ENCODE assay signal across 22 cellular contexts in genomic region chr17:56488800-56489199, GRCh38.
A peak's percentile ranks its signal among the peaks of the same experiment; 100 is the strongest.
DNase-seq lines count a peak whose midpoint lies in the region; ATAC-seq, FAIRE-seq and TF ChIP-seq lines count a peak whose summit lies in the region.
"Had no signal": no experiment of that assay in that cellular context is flagged by ENCODE, and none has a peak within 500 bp of the region (broad histone marks: within the 10 kb centered on the region; RNA-seq: fewer than 3 reads in every experiment).

No MANE protein-coding gene starts in this region.

- H3K27ac ChIP-seq in VCaP, result peak overlapping the region; percentile 64
- H3K27ac ChIP-seq in small intestine (ENCODE audit: low read depth in 1 of 2, low read length in 1 of 2), result no peak overlapping the region
- H3K27ac ChIP-seq: 22Rv1; A549; BLaER1 treated with 17β-estradiol and CSF1 and Interleukin-3, amounts not matched to agents 10 nM and 100 nM had no signal

- H3K36me3 Mint-ChIP-seq in MCF 10A (ENCODE audit: insufficient read depth, unreplicated experiment), result no peaks in the 10 kb centered on the region
- H3K36me3 Mint-ChIP-seq: CD8-positive, alpha-beta T cell had no signal

- no peaks in the 10 kb centered on the region for H3K36me3 ChIP-seq in small intestine (ENCODE audit: control insufficient read depth in 2 of 2, insufficient read depth in 2 of 2, low read length in 2 of 2)
- H3K36me3 ChIP-seq: BLaER1 treated with 17β-estradiol and CSF1 and Interleukin-3, amounts not matched to agents 10 nM and 100 nM had no signal

- ATAC-seq in left colon (peak; percentile 72), left ventricle myocardium superior (no peak)
- ATAC-seq: A549; CD8-positive, alpha-beta T cell; GM12878 had no signal

- no TSS peak for BruUV-seq in MCF 10A (replicated peaks; lab: Mats Ljungman, UMichigan)

- intact Hi-C loops in left colon (cut with DNase I, micrococcal nuclease), result no loop called here
- intact Hi-C loops in left ventricle myocardium superior (cut with micrococcal nuclease), result no loop called here
- intact Hi-C loops in MCF 10A (cut with micrococcal nuclease), result no loop called here

- no peak overlapping the region for H3K4me3 ChIP-seq in small intestine (ENCODE audit: low read depth in 1 of 2, low read length in 2 of 2)
- H3K4me3 ChIP-seq: A549; BLaER1 treated with 17β-estradiol and CSF1 and Interleukin-3, amounts not matched to agents 10 nM and 100 nM; GM12878 had no signal

- WGBS in small intestine, 3 donors, result 67 to 92% (median 78%) methylated on average over 2 of the region's 2 CpGs

- H3K27me3 ChIP-seq in small intestine (ENCODE audit: control insufficient read depth in 2 of 2, insufficient read depth in 2 of 2, low read length in 2 of 2), result no peaks in the 10 kb centered on the region
- H3K27me3 ChIP-seq: BLaER1 treated with 17β-estradiol and CSF1 and Interleukin-3, amounts not matched to agents 10 nM and 100 nM had no signal

- H3K4me1 Mint-ChIP-seq in MCF 10A (ENCODE audit: insufficient read depth, unreplicated experiment), result no peaks in the 10 kb centered on the region
- H3K4me1 Mint-ChIP-seq: B cell had no signal

- H3K9me3 ChIP-seq in small intestine (ENCODE audit: control insufficient read depth, low read depth), result no peaks in the 10 kb centered on the region
- H3K9me3 ChIP-seq: A549; BLaER1 treated with 17β-estradiol and CSF1 and Interleukin-3, amounts not matched to agents 10 nM and 100 nM; Caco-2 had no signal

- no peak for FAIRE-seq in small intestine (lab: Jason Lieb, UNC)
- FAIRE-seq: A549, D721Med, G401.6, GM12878, GM12892, GM19239 had no signal

- H3K27ac Mint-ChIP-seq in MCF 10A (ENCODE audit: low read depth, unreplicated experiment), result no peak overlapping the region
- H3K27ac Mint-ChIP-seq: B cell; CD4-positive, alpha-beta T cell; CD8-positive, alpha-beta T cell had no signal

- DNase-seq in NCI-H524 (lab: John Stamatoyannopoulos, UW), result peak; percentile 67 to 92
- peak in 1 of 2 donors; percentile 3 for DNase-seq in left colon
- DNase-seq in small intestine, result peak; percentile 41
- DNase-seq in left ventricle myocardium superior, result no peak
- no peak for DNase-seq in MCF 10A (ENCODE audit: unreplicated experiment)
- no peak for DNase-seq in activated CD8-positive, alpha-beta memory T cell treated with anti-CD3 and anti-CD28 coated beads for 24 hours
- DNase-seq: AML-193; Caco-2; Calu3; CD4-positive, alpha-beta T cell; CD8-positive, alpha-beta T cell; DMS79 treated with DMSO at 0.1 percent for 48 hours had no signal

- CTCF ChIA-PET in MCF 10A (lab: Yijun Ruan, JAX), result no interaction called here

- no peaks in the 10 kb centered on the region for H3K27me3 Mint-ChIP-seq in MCF 10A (ENCODE audit: insufficient read depth, unreplicated experiment)
- H3K27me3 Mint-ChIP-seq: CD4-positive, alpha-beta T cell had no signal

- H3K9me3 Mint-ChIP-seq in MCF 10A (ENCODE audit: unreplicated experiment), result no peaks in the 10 kb centered on the region
- H3K9me3 Mint-ChIP-seq: CD4-positive, alpha-beta T cell; CD8-positive, alpha-beta T cell had no signal

- TF ChIP-seq CTCF in VCaP (conservative IDR thresholded peaks at IDR 0.05) (no peak), MCF 10A (IDR thresholded peaks at IDR 0.05; ENCODE audit: unreplicated experiment) (no peak)

- H3K4me3 Mint-ChIP-seq in MCF 10A (ENCODE audit: unreplicated experiment), result no peak overlapping the region
- H3K4me3 Mint-ChIP-seq: B cell; CD4-positive, alpha-beta T cell; CD8-positive, alpha-beta T cell had no signal

- POLR2A ChIA-PET in MCF 10A (lab: Yijun Ruan, JAX), result no interaction called here

- H3K4me1 ChIP-seq in small intestine (ENCODE audit: control insufficient read depth in 2 of 2, insufficient read depth in 1 of 2, low read depth in 1 of 2, low read length in 1 of 2), result no peaks in the 10 kb centered on the region
- H3K4me1 ChIP-seq: A549; BLaER1 treated with 17β-estradiol and CSF1 and Interleukin-3, amounts not matched to agents 10 nM and 100 nM; Caco-2 had no signal

Comparison
In these comparisons a context has a peak if more than half of its experiments do, and no peak if none do; other contexts are left out.
1. DNase-seq: peak in NCI-H524 (2 of 2) and small intestine (single experiment); none in left ventricle myocardium superior (single experiment), MCF 10A (single experiment) and activated CD8-positive, alpha-beta memory T cell treated with anti-CD3 and anti-CD28 coated beads for 24 hours (single experiment).